In genomic region chr11:128564642-128565245, GRCh38 we compare ENCODE assay signal across 11 cellular contexts.
"Had no signal": no experiment of that assay in that cellular context is flagged by ENCODE, and none has a peak within 500 bp of the region (broad histone marks: within the 10 kb centered on the region; RNA-seq: fewer than 3 reads in every experiment).

No MANE protein-coding gene starts in this region.

- ATAC-seq: activated CD8-positive, alpha-beta T cell treated with anti-CD3 and anti-CD28 coated beads for 36 hours; esophagus mucosa; psoas muscle; sciatic nerve; T-helper 17 cell; WTC11 had no signal

- H3K4me1 ChIP-seq: psoas muscle had no signal

- H3K36me3 ChIP-seq: cardiac muscle cell, thoracic aorta had no signal

- DNase-seq: activated CD4-positive, alpha-beta T cell treated with anti-CD3 and anti-CD28 coated beads for 48 hours; activated CD8-positive, alpha-beta T cell treated with anti-CD3 and anti-CD28 coated beads for 36 hours; activated effector memory CD4-positive, alpha-beta T cell treated with anti-CD3 and anti-CD28 coated beads, Interleukin-2, amount 50 U/mL, for 16 hours; activated T-cell treated with anti-CD3 and anti-CD28 coated beads, Interleukin-2, amount 50 U/mL, for 48 hours; psoas muscle; T-helper 17 cell had no signal

- H3K4me3 ChIP-seq: cardiac muscle cell, psoas muscle, thoracic aorta had no signal

- H3K9me3 ChIP-seq: psoas muscle, thoracic aorta had no signal

- H3K27ac ChIP-seq: cardiac muscle cell, psoas muscle, thoracic aorta had no signal
